Comparison of ENCODE assay signal across 1 cellular context in the genomic region with DNA sequence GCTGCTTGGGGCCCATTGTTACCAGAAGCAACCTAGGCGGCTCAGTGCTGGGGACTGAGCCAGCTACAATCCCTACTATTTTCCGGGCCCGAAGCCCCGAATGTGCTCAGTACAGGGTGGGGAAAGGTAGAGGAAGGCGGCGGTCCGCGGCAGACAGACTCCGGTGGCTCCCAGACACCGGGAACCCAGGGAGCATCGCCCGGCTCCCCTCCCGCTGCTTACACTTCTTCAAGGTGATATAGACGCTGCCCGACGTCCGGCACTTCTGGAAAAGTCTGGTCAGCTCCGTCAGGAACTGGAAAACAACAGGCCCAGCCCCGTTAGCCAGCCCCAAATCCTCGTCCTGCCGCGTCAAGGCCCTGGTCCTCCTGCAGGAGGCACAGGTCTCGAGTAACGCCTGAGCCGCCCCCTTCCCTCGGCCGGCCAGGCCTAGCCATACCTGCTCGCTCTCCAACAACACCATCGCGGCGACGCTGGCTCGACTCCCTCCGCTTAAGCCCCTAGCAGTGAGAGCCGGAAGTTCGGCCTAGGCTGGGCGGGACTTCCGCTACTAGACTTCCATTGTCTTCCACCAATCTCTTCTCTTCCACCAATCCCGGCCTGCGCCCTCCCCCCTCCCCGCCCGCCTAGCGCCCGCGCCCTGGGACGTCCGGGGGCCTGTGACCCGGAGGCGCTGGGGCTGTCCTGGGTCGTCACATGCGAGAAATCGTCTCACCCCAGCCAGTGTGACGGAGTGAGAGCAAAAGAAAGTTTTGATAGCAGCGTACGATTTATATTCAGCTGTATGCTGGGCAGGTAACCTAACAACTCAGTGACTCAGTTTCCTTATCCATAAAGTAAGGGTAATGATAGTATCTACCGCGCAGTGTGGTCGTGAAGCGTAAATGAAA.
TF ChIP-seq lines count a peak whose summit lies in the region.

A gene with protein sequence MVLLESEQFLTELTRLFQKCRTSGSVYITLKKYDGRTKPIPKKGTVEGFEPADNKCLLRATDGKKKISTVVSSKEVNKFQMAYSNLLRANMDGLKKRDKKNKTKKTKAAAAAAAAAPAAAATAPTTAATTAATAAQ (minus strand): TSS at position 528 of the 890 bp plus-strand sequence. CDS start 65 bp downstream, at position 463.

TF ChIP-seq in K562, 482 proteins besides CTCF, POLR2A, EP300 and RAD21 (continued from another document):
- no peak for TF ChIP-seq ZNF407 (IDR thresholded peaks at IDR 0.05; ENCODE audit: low read depth)
- TF ChIP-seq ELF1 (tag; IDR thresholded peaks at IDR 0.05), result peak; percentile 62; the same call in 1 of the 2 replicates
- TF ChIP-seq CBFA2T3 (IDR thresholded peaks at IDR 0.05), result no peak
- TF ChIP-seq, protein P1, sequence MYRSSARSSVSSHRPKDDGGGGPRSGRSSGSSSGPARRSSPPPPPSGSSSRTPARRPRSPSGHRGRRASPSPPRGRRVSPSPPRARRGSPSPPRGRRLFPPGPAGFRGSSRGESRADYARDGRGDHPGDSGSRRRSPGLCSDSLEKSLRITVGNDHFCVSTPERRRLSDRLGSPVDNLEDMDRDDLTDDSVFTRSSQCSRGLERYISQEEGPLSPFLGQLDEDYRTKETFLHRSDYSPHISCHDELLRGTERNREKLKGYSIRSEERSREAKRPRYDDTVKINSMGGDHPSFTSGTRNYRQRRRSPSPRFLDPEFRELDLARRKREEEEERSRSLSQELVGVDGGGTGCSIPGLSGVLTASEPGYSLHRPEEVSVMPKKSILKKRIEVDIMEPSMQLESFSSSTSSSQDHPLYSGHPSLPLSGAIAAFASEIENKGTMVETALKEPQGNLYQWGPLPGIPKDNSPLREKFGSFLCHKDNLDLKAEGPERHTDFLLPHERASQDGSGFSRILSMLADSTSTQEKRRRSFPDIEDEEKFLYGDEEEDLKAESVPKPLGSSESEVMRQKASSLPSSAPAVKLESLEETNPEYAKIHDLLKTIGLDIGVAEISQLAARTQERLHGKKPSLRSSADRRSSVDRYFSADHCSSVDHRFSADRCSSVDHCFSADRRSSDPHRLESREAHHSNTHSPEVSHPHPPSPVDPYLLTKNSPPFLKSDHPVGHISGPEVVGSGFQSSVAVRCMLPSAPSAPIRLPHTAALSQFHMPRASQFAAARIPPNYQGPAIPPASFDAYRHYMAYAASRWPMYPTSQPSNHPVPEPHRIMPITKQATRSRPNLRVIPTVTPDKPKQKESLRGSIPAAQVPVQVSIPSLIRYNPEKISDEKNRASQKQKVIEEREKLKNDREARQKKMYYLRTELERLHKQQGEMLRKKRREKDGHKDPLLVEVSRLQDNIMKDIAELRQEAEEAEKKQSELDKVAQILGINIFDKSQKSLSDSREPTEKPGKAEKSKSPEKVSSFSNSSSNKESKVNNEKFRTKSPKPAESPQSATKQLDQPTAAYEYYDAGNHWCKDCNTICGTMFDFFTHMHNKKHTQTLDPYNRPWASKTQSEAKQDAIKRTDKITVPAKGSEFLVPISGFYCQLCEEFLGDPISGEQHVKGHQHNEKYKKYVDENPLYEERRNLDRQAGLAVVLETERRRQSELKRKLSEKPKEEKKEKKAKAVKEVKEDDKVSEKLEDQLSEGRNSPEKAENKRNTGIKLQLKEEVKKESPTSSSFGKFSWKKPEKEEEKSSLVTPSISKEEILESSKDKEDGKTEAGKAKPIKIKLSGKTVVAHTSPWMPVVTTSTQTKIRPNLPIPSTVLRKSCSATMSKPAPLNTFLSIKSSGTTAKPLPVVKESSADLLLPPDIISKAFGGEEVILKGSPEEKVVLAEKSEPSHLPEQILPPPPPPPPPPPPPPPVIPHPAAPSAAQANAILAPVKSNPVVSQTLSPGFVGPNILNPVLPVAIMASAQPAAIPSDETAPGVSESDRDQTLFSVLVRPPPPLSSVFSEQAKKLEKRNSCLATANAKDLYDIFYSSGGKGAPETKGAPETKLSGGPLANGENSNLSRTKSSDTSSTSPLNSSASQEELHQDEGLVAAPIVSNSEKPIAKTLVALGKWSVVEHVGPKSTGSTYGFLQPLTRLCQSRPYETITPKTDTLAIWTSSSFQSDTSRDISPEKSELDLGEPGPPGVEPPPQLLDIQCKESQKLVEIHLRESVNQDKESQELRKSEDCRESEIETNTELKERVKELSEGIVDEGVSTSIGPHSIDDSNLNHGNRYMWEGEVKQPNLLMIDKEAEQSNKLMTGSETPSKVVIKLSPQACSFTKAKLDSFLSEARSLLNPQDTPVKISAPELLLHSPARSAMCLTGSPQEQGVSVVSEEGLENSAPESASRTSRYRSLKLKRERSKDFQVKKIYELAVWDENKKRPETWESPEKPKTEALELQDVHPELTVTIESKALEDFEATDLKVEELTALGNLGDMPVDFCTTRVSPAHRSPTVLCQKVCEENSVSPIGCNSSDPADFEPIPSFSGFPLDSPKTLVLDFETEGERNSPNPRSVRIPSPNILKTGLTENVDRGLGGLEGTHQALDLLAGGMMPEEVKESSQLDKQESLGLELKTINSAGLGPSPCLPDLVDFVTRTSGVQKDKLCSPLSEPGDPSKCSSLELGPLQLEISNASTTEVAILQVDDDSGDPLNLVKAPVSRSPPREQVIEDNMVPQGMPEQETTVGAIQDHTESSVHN (IDR thresholded peaks at IDR 0.05; ENCODE audit: borderline replicate concordance in 1 of 2, low read depth in 1 of 2), result no peak
- no peak for TF ChIP-seq GATAD2B (IDR thresholded peaks at IDR 0.05; ENCODE audit: borderline replicate concordance)
- peak in 2 of 3 experiments; percentile 26 to 68 for TF ChIP-seq YY1 (IDR thresholded peaks at IDR 0.05; ENCODE audit: borderline replicate concordance in 1 of 3, control insufficient read depth in 1 of 3, extremely low read depth in 1 of 3, insufficient read depth in 3 of 3, insufficient read length in 1 of 3, insufficient replicate concordance in 2 of 3, low read depth in 1 of 3, low read length in 2 of 3)
- TF ChIP-seq ELF4 (CRISPR knock-in tag; IDR thresholded peaks at IDR 0.05), result peak; percentile 39; the same call in 1 of the 2 replicates
- TF ChIP-seq, protein P2, sequence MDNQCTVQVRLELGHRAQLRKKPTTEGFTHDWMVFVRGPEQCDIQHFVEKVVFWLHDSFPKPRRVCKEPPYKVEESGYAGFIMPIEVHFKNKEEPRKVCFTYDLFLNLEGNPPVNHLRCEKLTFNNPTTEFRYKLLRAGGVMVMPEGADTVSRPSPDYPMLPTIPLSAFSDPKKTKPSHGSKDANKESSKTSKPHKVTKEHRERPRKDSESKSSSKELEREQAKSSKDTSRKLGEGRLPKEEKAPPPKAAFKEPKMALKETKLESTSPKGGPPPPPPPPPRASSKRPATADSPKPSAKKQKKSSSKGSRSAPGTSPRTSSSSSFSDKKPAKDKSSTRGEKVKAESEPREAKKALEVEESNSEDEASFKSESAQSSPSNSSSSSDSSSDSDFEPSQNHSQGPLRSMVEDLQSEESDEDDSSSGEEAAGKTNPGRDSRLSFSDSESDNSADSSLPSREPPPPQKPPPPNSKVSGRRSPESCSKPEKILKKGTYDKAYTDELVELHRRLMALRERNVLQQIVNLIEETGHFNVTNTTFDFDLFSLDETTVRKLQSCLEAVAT (IDR thresholded peaks at IDR 0.05), result peak in 1 of 2 experiments; percentile 52; a peak in 2 of 4 replicates
- TF ChIP-seq NRF1 (conservative IDR thresholded peaks at IDR 0.05 in 1 of 2, IDR thresholded peaks at IDR 0.05 in 1 of 2), result peak; percentile 80 to 83
- no peak for TF ChIP-seq XRCC3 (IDR thresholded peaks at IDR 0.05)
- TF ChIP-seq ZNF766 (CRISPR knock-in tag; conservative IDR thresholded peaks at IDR 0.05), result no peak
- no peak for TF ChIP-seq HIVEP1 (CRISPR knock-in tag; IDR thresholded peaks at IDR 0.05)
- peak; percentile 98 for TF ChIP-seq VEZF1 (CRISPR knock-in tag; IDR thresholded peaks at IDR 0.05)
- TF ChIP-seq NFRKB (IDR thresholded peaks at IDR 0.05; ENCODE audit: low read depth), result peak; percentile 47; the same call in 1 of the 2 replicates
- TF ChIP-seq JUND (IDR thresholded peaks at IDR 0.05; ENCODE audit: borderline replicate concordance, low read depth, low read length), result peak; percentile 39; the same call in 1 of the 2 replicates
- TF ChIP-seq JUND (tag; IDR thresholded peaks at IDR 0.05; ENCODE audit: borderline replicate concordance, low read depth, low read length), result no peak; the same call in 2 of the 3 replicates
- peak; percentile 88 for TF ChIP-seq POLR2B (IDR thresholded peaks at IDR 0.05; ENCODE audit: low read depth, partially characterized antibody)
- no peak for TF ChIP-seq ZNF239 (CRISPR knock-in tag; IDR thresholded peaks at IDR 0.05)
- TF ChIP-seq ZBTB43 (CRISPR knock-in tag; IDR thresholded peaks at IDR 0.05), result peak; percentile 27; the same call in 1 of the 2 replicates
